ENCODE assay signal across 24 cellular contexts in genomic region chr5:78615697-78616096, GRCh38. TPM values are rescaled to one million over a fixed set of nuclear protein-coding genes. Genes with fewer than 3 reads are reported as not detected.
DNase-seq lines count a peak whose midpoint lies in the region; ATAC-seq, FAIRE-seq and TF ChIP-seq lines count a peak whose summit lies in the region.
"Had no signal": no experiment of that assay in that cellular context is flagged by ENCODE, and none has a peak within 500 bp of the region (broad histone marks: within the 10 kb centered on the region; RNA-seq: fewer than 3 reads in every experiment).

No MANE protein-coding gene starts in this region.

- H3K4me2 ChIP-seq in SK-N-SH (no peak overlapping the region), hepatocyte (no peak overlapping the region)
- H3K4me2 ChIP-seq: BLaER1 treated with 17β-estradiol and CSF1 and Interleukin-3, amounts not matched to agents 10 nM and 100 nM had no signal

- peaks cover 14 to 24% of the 10 kb centered on the region in 2 experiments for H3K4me1 ChIP-seq in SK-N-SH (ENCODE audit: control insufficient read depth in 1 of 2, insufficient read depth in 2 of 2, low read depth in 1 of 2, low read length in 1 of 2)
- H3K4me1 ChIP-seq in hepatocyte (ENCODE audit: insufficient read depth): peaks cover 11% of the 10 kb centered on the region
- peaks cover 0 to 5% of the 10 kb centered on the region in 2 donors for H3K4me1 ChIP-seq in small intestine (ENCODE audit: control insufficient read depth in 2 of 2, insufficient read depth in 1 of 2, low read depth in 1 of 2, low read length in 1 of 2)
- H3K4me1 ChIP-seq in naive thymus-derived CD4-positive, alpha-beta T cell (ENCODE audit: control insufficient read depth in 2 of 2, insufficient read depth in 2 of 2, low read length in 2 of 2): no peaks in the 10 kb centered on the region

- peaks cover 17% of the 10 kb centered on the region for H3F3A ChIP-seq in SK-N-SH (replicated peaks; ENCODE audit: insufficient read depth)

- no peak overlapping the region for H3K9ac ChIP-seq in SK-N-SH
- H3K9ac ChIP-seq: BLaER1 treated with 17β-estradiol and CSF1 and Interleukin-3, amounts not matched to agents 10 nM and 100 nM had no signal

- CTCF ChIA-PET in SK-N-SH (lab: Yijun Ruan, JAX): interaction anchor here (1.0 to 2.0 kb wide), 2 partner anchors 11 to 55 kb away, joined by 3 to 4 read pairs; no protein-coding TSS in a partner anchor
- CTCF ChIA-PET in naive thymus-derived CD4-positive, alpha-beta T cell (lab: Charles Lee): no interaction called here
- CTCF ChIA-PET in activated CD4-positive, alpha-beta memory T cell treated with anti-CD3 and anti-CD28 coated beads for 36 hours (lab: Charles Lee): no interaction called here

- H3K36me3 ChIP-seq in SK-N-SH (replicated peaks in 1 of 2; ENCODE audit: control insufficient read depth in 1 of 2, insufficient read depth in 2 of 2, low read length in 1 of 2): peaks cover 11 to 43% of the 10 kb centered on the region in 2 experiments
- H3K36me3 ChIP-seq in hepatocyte (replicated peaks; ENCODE audit: insufficient read depth, low read depth): no peaks in the 10 kb centered on the region
- peaks cover 2 to 3% of the 10 kb centered on the region in 2 donors for H3K36me3 ChIP-seq in small intestine (ENCODE audit: control insufficient read depth in 2 of 2, insufficient read depth in 2 of 2, low read length in 2 of 2)
- no peaks in the 10 kb centered on the region for H3K36me3 ChIP-seq in naive thymus-derived CD4-positive, alpha-beta T cell (ENCODE audit: control insufficient read depth in 2 of 3, insufficient read depth in 3 of 3, low read length in 3 of 3)
- H3K36me3 ChIP-seq: neutrophil had no signal

- H3K79me2 ChIP-seq in SK-N-SH (ENCODE audit: insufficient read depth): peaks cover 89% of the 10 kb centered on the region
- peaks cover 60% of the 10 kb centered on the region for H3K79me2 ChIP-seq in hepatocyte

- no peak for TF ChIP-seq RAD21 in SK-N-SH (IDR thresholded peaks at IDR 0.05; ENCODE audit: low read length)

- ATAC-seq in SK-N-SH treated with all-trans-retinoic acid at 6 μM for 48 hours: no peak
- ATAC-seq in naive thymus-derived CD4-positive, alpha-beta T cell: no peak
- ATAC-seq: heart right ventricle had no signal

- no peak for FAIRE-seq in small intestine (lab: Jason Lieb, UNC)
- FAIRE-seq: HTR-8/SVneo had no signal

- POLR2A ChIA-PET in SK-N-SH (lab: Yijun Ruan, JAX): no interaction called here
- POLR2A ChIA-PET in naive thymus-derived CD4-positive, alpha-beta T cell (lab: Charles Lee): no interaction called here
- POLR2A ChIA-PET in activated CD4-positive, alpha-beta memory T cell treated with anti-CD3 and anti-CD28 coated beads for 36 hours (lab: Charles Lee): no interaction called here

- no peak for DNase-seq in SK-N-SH
- peak; percentile 52 for DNase-seq in amniotic epithelial cell (ENCODE audit: low read depth)
- DNase-seq in hepatocyte (ENCODE audit: low spot score): peak; percentile 58
- peak; percentile 72 for DNase-seq in small intestine
- DNase-seq in SKM-1 treated with dmso at 0.1 percent for 144 hours (lab: John Stamatoyannopoulos, UW; ENCODE audit: unreplicated experiment): no peak
- no peak for DNase-seq in naive thymus-derived CD4-positive, alpha-beta T cell
- no peak for DNase-seq in activated CD4-positive, alpha-beta memory T cell treated with anti-CD3 and anti-CD28 coated beads for 36 hours
- DNase-seq: activated CD4-positive, alpha-beta T cell treated with anti-CD3 and anti-CD28 coated beads for 1 hour; activated CD8-positive, alpha-beta memory T cell treated with anti-CD3 and anti-CD28 coated beads, Interleukin-2, amount 50 U/mL, for 4 hours; activated naive CD4-positive, alpha-beta T cell treated with anti-CD3 and anti-CD28 coated beads for 36 hours; esophagus squamous epithelium; heart right ventricle; MG63; NCI-H1694; NCI-H345; NK-92 treated with Interleukin-12 subunit alpha and Interleukin-12 subunit beta, amount 100 ng/mL, for 24 hours; Right ventricle myocardium superior; stomach had no signal

- H3K9me2 ChIP-seq in SK-N-SH (no peaks in the 10 kb centered on the region), hepatocyte (replicated peaks; ENCODE audit: insufficient read depth) (no peaks in the 10 kb centered on the region)

- peak overlapping the region in 1 of 2 experiments; percentile 7; a peak in 1 of 4 replicates for H3K27ac ChIP-seq in SK-N-SH (ENCODE audit: low read depth in 2 of 2, low read length in 1 of 2)
- H3K27ac ChIP-seq in hepatocyte: peak overlapping the region; percentile 57
- H3K27ac ChIP-seq in small intestine (ENCODE audit: low read depth in 1 of 2, low read length in 1 of 2): no peak overlapping the region
- H3K27ac ChIP-seq in naive thymus-derived CD4-positive, alpha-beta T cell (ENCODE audit: low read depth, low read length): no peak overlapping the region
- H3K27ac ChIP-seq: BLaER1 treated with 17β-estradiol and CSF1 and Interleukin-3, amounts not matched to agents 10 nM and 100 nM; esophagus squamous epithelium; heart right ventricle; neutrophil; stomach had no signal

- H4K20me1 ChIP-seq in SK-N-SH (ENCODE audit: insufficient read depth) (no peaks in the 10 kb centered on the region), hepatocyte (ENCODE audit: insufficient read depth, poor library complexity, severe bottlenecking) (no peaks in the 10 kb centered on the region)

- peaks cover 0 to 4% (median 0%) of the 10 kb centered on the region in 11 donors for H3K9me3 Mint-ChIP-seq in naive thymus-derived CD4-positive, alpha-beta T cell
- H3K9me3 Mint-ChIP-seq in activated CD4-positive, alpha-beta memory T cell treated with anti-CD3 and anti-CD28 coated beads for 36 hours: peaks cover 2% of the 10 kb centered on the region

- H3K36me3 Mint-ChIP-seq in naive thymus-derived CD4-positive, alpha-beta T cell: no peaks in the 10 kb centered on the region
- no peaks in the 10 kb centered on the region for H3K36me3 Mint-ChIP-seq in activated CD4-positive, alpha-beta memory T cell treated with anti-CD3 and anti-CD28 coated beads for 36 hours

- H2AFZ ChIP-seq in SK-N-SH (ENCODE audit: low read depth) (no peak overlapping the region), hepatocyte (no peak overlapping the region)

- peaks cover 0 to 16% (median 0%) of the 10 kb centered on the region in 5 donors for H3K27me3 Mint-ChIP-seq in naive thymus-derived CD4-positive, alpha-beta T cell
- no peaks in the 10 kb centered on the region for H3K27me3 Mint-ChIP-seq in activated CD4-positive, alpha-beta memory T cell treated with anti-CD3 and anti-CD28 coated beads for 36 hours
- H3K27me3 Mint-ChIP-seq: brain had no signal

- no peak for TF ChIP-seq EP300 in SK-N-SH (IDR thresholded peaks at IDR 0.05; ENCODE audit: borderline replicate concordance in 1 of 2, low read depth in 1 of 2, low read length in 1 of 2)

- H3K27me3 ChIP-seq in SK-N-SH (ENCODE audit: insufficient read depth) (no peaks in the 10 kb centered on the region), hepatocyte (no peaks in the 10 kb centered on the region), small intestine (ENCODE audit: control insufficient read depth in 2 of 2, insufficient read depth in 2 of 2, low read length in 2 of 2) (no peaks in the 10 kb centered on the region)
- H3K27me3 ChIP-seq in naive thymus-derived CD4-positive, alpha-beta T cell (ENCODE audit: control insufficient read depth in 2 of 2, insufficient read depth in 2 of 2, low read length in 2 of 2): no peaks in the 10 kb centered on the region
- H3K27me3 ChIP-seq: BLaER1 treated with 17β-estradiol and CSF1 and Interleukin-3, amounts not matched to agents 10 nM and 100 nM; esophagus squamous epithelium; heart right ventricle; MG63; neutrophil; stomach had no signal

- no peak overlapping the region for H3K27ac Mint-ChIP-seq in naive thymus-derived CD4-positive, alpha-beta T cell
- H3K27ac Mint-ChIP-seq in activated CD4-positive, alpha-beta memory T cell treated with anti-CD3 and anti-CD28 coated beads for 36 hours: no peak overlapping the region
- H3K27ac Mint-ChIP-seq: activated naive CD4-positive, alpha-beta T cell treated with anti-CD3 and anti-CD28 coated beads for 36 hours; brain; mesothelial cell of epicardium had no signal

- H3K4me3 ChIP-seq in SK-N-SH (ENCODE audit: low read depth in 2 of 2, low read length in 1 of 2) (no peak overlapping the region), hepatocyte (no peak overlapping the region), small intestine (ENCODE audit: low read depth in 1 of 2, low read length in 2 of 2) (no peak overlapping the region)
- H3K4me3 ChIP-seq in naive thymus-derived CD4-positive, alpha-beta T cell (ENCODE audit: low read length): no peak overlapping the region
- H3K4me3 ChIP-seq: BLaER1 treated with 17β-estradiol and CSF1 and Interleukin-3, amounts not matched to agents 10 nM and 100 nM; esophagus squamous epithelium; heart right ventricle; MG63; stomach had no signal

- 42% methylated on average over 1 of the region's 1 CpG for WGBS in SK-N-SH (ENCODE audit: low lambda C conversion rate)
- 43% methylated on average over 1 of the region's 1 CpG for WGBS in hepatocyte (ENCODE audit: low lambda C conversion rate, missing lambda C conversion rate)
- 0 to 56% (median 33%) methylated on average over 1 of the region's 1 CpG for WGBS in small intestine, 3 donors

- H3K9me3 ChIP-seq in SK-N-SH (no peaks in the 10 kb centered on the region), hepatocyte (ENCODE audit: low read depth) (no peaks in the 10 kb centered on the region), small intestine (ENCODE audit: control insufficient read depth, low read depth) (no peaks in the 10 kb centered on the region)
- no peaks in the 10 kb centered on the region for H3K9me3 ChIP-seq in naive thymus-derived CD4-positive, alpha-beta T cell (ENCODE audit: control insufficient read depth in 2 of 3, low read length in 3 of 3)
- H3K9me3 ChIP-seq: neutrophil had no signal

- TF ChIP-seq CTCF in SK-N-SH (IDR thresholded peaks at IDR 0.05): no peak
- TF ChIP-seq CTCF in hepatocyte (IDR thresholded peaks at IDR 0.05; ENCODE audit: poor library complexity): no peak

- H3K4me1 Mint-ChIP-seq in naive thymus-derived CD4-positive, alpha-beta T cell: no peaks in the 10 kb centered on the region
- no peaks in the 10 kb centered on the region for H3K4me1 Mint-ChIP-seq in activated CD4-positive, alpha-beta memory T cell treated with anti-CD3 and anti-CD28 coated beads for 36 hours (ENCODE audit: low read depth)

- intact Hi-C loops in naive thymus-derived CD4-positive, alpha-beta T cell (cut with micrococcal nuclease): no loop called here
- intact Hi-C loops in activated CD4-positive, alpha-beta memory T cell treated with anti-CD3 and anti-CD28 coated beads for 36 hours (cut with micrococcal nuclease): no loop called here

- H3K4me3 Mint-ChIP-seq in naive thymus-derived CD4-positive, alpha-beta T cell: no peak overlapping the region
- no peak overlapping the region for H3K4me3 Mint-ChIP-seq in activated CD4-positive, alpha-beta memory T cell treated with anti-CD3 and anti-CD28 coated beads for 36 hours
- H3K4me3 Mint-ChIP-seq: activated naive CD4-positive, alpha-beta T cell treated with anti-CD3 and anti-CD28 coated beads for 36 hours; brain; mesothelial cell of epicardium had no signal

RNA-seq across cellular contexts. Expression of gene LHFPL2, which starts 32.9 kb away (rescaled TPM):
- 8.6 and 10.4 TPM in 2 replicates for polyA plus RNA-seq in SK-N-SH (2012; rRNA removed)
- 10.1 and 10.4 TPM in 2 replicates for polyA plus RNA-seq in SK-N-SH (2012; cell fraction: cytosol; rRNA removed)
- polyA plus RNA-seq in SK-N-SH (2012; cell fraction: nucleus; rRNA removed): 8.4 and 14.2 TPM in 2 replicates
- 38.0 and 39.9 TPM in 2 replicates for total RNA-seq in hepatocyte
- 10.2 and 15.6 TPM in 2 replicates for polyA plus RNA-seq in hepatocyte
- 10 to 100 TPM in 2 of 3 donors, 1 to 10 TPM in 1; 8.9 to 15.6 (median 10.5) TPM for polyA plus RNA-seq in small intestine
- 1 to 10 TPM in 3 of 5 experiments, under 1 TPM in 1, not detected in 1; 0.61 to 2.9 (median 2.2) TPM for total RNA-seq in naive thymus-derived CD4-positive, alpha-beta T cell
- polyA plus RNA-seq in naive thymus-derived CD4-positive, alpha-beta T cell: under 1 TPM; 0.37 to 0.52 TPM
- total RNA-seq in activated CD4-positive, alpha-beta memory T cell treated with anti-CD3 and anti-CD28 coated beads for 36 hours: under 1 TPM; 0.05 to 0.19 TPM
- total RNA-seq: activated naive CD4-positive, alpha-beta T cell treated with anti-CD3 and anti-CD28 coated beads for 36 hours had no signal

Comparison
In these comparisons a context has a peak if more than half of its experiments do, and no peak if none do; other contexts are left out.
1. DNase-seq: peak in amniotic epithelial cell (single experiment), hepatocyte (single experiment) and small intestine (single experiment); none in SK-N-SH (single experiment), SKM-1 treated with dmso at 0.1 percent for 144 hours (single experiment), naive thymus-derived CD4-positive, alpha-beta T cell (0 of 9) and activated CD4-positive, alpha-beta memory T cell treated with anti-CD3 and anti-CD28 coated beads for 36 hours (single experiment).